Comparison of ENCODE assay signal across 3 cellular contexts in genomic region chr1:16665836-16666235, GRCh38. TPM values are rescaled to one million over a fixed set of nuclear protein-coding genes. Genes with fewer than 3 reads are reported as not detected.
"Had no signal": no experiment of that assay in that cellular context is flagged by ENCODE, and none has a peak within 500 bp of the region (broad histone marks: within the 10 kb centered on the region; RNA-seq: fewer than 3 reads in every experiment).

No MANE protein-coding gene starts in this region.

RNA-seq across cellular contexts. Expression of gene RNU1-3, which starts 0.9 kb away (rescaled TPM):
- total RNA-seq: HT1080 had no signal
- polyA plus RNA-seq: IgD-negative memory B cell, IMR-90 had no signal
